In genomic region chr1:26696645-26697440, GRCh38 we compare ENCODE assay signal across 9 cellular contexts. TPM values are rescaled to one million over a fixed set of nuclear protein-coding genes. Genes with fewer than 3 reads are reported as not detected.
DNase-seq lines count a peak whose midpoint lies in the region; ATAC-seq, FAIRE-seq and TF ChIP-seq lines count a peak whose summit lies in the region.
"Had no signal": no experiment of that assay in that cellular context is flagged by ENCODE, and none has a peak within 500 bp of the region (broad histone marks: within the 10 kb centered on the region; RNA-seq: fewer than 3 reads in every experiment).

No MANE protein-coding gene starts in this region.

- H3K27ac ChIP-seq in RWPE2 (ENCODE audit: poor library complexity, severe bottlenecking) (peak overlapping the region; percentile 95), smooth muscle cell (ENCODE audit: low read depth) (peak overlapping the region; percentile 85)

- peaks cover 20% of the 10 kb centered on the region for H3K4me1 Mint-ChIP-seq in activated naive CD8-positive, alpha-beta T cell treated with anti-CD3 and anti-CD28 coated beads, Interleukin-2, amount 10 ng/mL, durations not matched to agents 7 days and 5 days

- no peaks in the 10 kb centered on the region for H3K9me3 Mint-ChIP-seq in activated naive CD8-positive, alpha-beta T cell treated with anti-CD3 and anti-CD28 coated beads, Interleukin-2, amount 10 ng/mL, durations not matched to agents 7 days and 5 days

- H3K4me1 ChIP-seq in RWPE2 (ENCODE audit: insufficient read depth, poor library complexity, severe bottlenecking) = peaks cover 48% of the 10 kb centered on the region
- H3K4me1 ChIP-seq in iPS-15b (ENCODE audit: control insufficient read depth, insufficient read depth, low read length) = peaks cover 43% of the 10 kb centered on the region
- peaks cover 58% of the 10 kb centered on the region for H3K4me1 ChIP-seq in smooth muscle cell (ENCODE audit: low read depth)

- DNase-seq in GM13976 (ENCODE audit: low spot score) = peak; percentile 65
- DNase-seq in RWPE2 (ENCODE audit: low spot score) = peak; percentile 59
- DNase-seq in activated naive CD8-positive, alpha-beta T cell treated with anti-CD3 and anti-CD28 coated beads, Interleukin-2, amount 10 ng/mL, durations not matched to agents 7 days and 5 days = peak; percentile 72
- no peak for DNase-seq in smooth muscle cell (lab: John Stamatoyannopoulos, UW; ENCODE audit: unreplicated experiment)
- no peak for DNase-seq in NCI-H2171 (lab: John Stamatoyannopoulos, UW)
- no peak for DNase-seq in T1000 (lab: John Stamatoyannopoulos, UW)
- no peak for DNase-seq in D721Med (ENCODE audit: insufficient read length, low spot score)

- in situ Hi-C loops in GM13976 (cut with MboI; ENCODE audit: low sequenced_read_pairs, unreplicated experiment) = no loop called here

- TF ChIP-seq CTCF in GM13976 (IDR thresholded peaks at IDR 0.05; ENCODE audit: borderline replicate concordance, control extremely low read depth, extremely low read depth, insufficient read depth, missing control alignments) (no peak), RWPE2 (IDR thresholded peaks at IDR 0.05; ENCODE audit: poor library complexity, severe bottlenecking) (no peak), smooth muscle cell (IDR thresholded peaks at IDR 0.05; ENCODE audit: borderline replicate concordance, insufficient read depth, poor library complexity, severe bottlenecking) (no peak), D721Med (IDR thresholded peaks at IDR 0.05; ENCODE audit: insufficient read depth, missing control alignments) (no peak)

- ATAC-seq in RWPE2 (ENCODE audit: low read depth) = no peak
- ATAC-seq in activated naive CD8-positive, alpha-beta T cell treated with anti-CD3 and anti-CD28 coated beads, Interleukin-2, amount 10 ng/mL, durations not matched to agents 7 days and 5 days (ENCODE audit: low read depth) = no peak

- WGBS in smooth muscle cell (ENCODE audit: low lambda C conversion rate) = under 1% methylated on average over 77 of the region's 100 CpGs

- H3K9ac ChIP-seq in iPS-15b (ENCODE audit: low read depth, low read length) = peak overlapping the region; percentile 87
- H3K9ac ChIP-seq in smooth muscle cell (ENCODE audit: low read depth) = peak overlapping the region; percentile 96

- H3K27me3 ChIP-seq in RWPE2 (ENCODE audit: insufficient read depth, poor library complexity, severe bottlenecking) = no peaks in the 10 kb centered on the region
- H3K27me3 ChIP-seq in iPS-15b (ENCODE audit: control insufficient read depth, insufficient read depth, low read length) = peaks cover 5% of the 10 kb centered on the region
- H3K27me3 ChIP-seq in smooth muscle cell (ENCODE audit: low read depth) = no peaks in the 10 kb centered on the region

- H3K36me3 ChIP-seq in RWPE2 (ENCODE audit: low read depth) = peaks cover 19% of the 10 kb centered on the region; the same call in 1 of the 2 replicates
- no peaks in the 10 kb centered on the region for H3K36me3 ChIP-seq in iPS-15b (ENCODE audit: control insufficient read depth, insufficient read depth, low read length)
- no peaks in the 10 kb centered on the region for H3K36me3 ChIP-seq in smooth muscle cell (ENCODE audit: low read depth)

- no peak for FAIRE-seq in D721Med (lab: Jason Lieb, UNC)
- FAIRE-seq: colon had no signal

- H3K79me2 ChIP-seq in smooth muscle cell (ENCODE audit: low read depth) = peaks cover 56% of the 10 kb centered on the region

- peaks cover 45% of the 10 kb centered on the region for H4K20me1 ChIP-seq in smooth muscle cell (ENCODE audit: low read depth)

- no peak overlapping the region for H2AFZ ChIP-seq in smooth muscle cell (ENCODE audit: low read depth)

- POLR2A ChIA-PET in activated naive CD8-positive, alpha-beta T cell treated with anti-CD3 and anti-CD28 coated beads, Interleukin-2, amount 10 ng/mL, durations not matched to agents 7 days and 5 days (lab: Charles Lee) = interaction anchor here (0.5 to 15.0 kb wide), 23 partner anchors 11 to 410 kb away, joined by 3 to 357 read pairs (median 5); partner anchors contain the start of genes GPN2 and PIGV

- H3K4me2 ChIP-seq in smooth muscle cell = peak overlapping the region; percentile 86

- no peaks in the 10 kb centered on the region for H3K27me3 Mint-ChIP-seq in activated naive CD8-positive, alpha-beta T cell treated with anti-CD3 and anti-CD28 coated beads, Interleukin-2, amount 10 ng/mL, durations not matched to agents 7 days and 5 days

- peak overlapping the region; percentile 70 for H3K4me3 Mint-ChIP-seq in activated naive CD8-positive, alpha-beta T cell treated with anti-CD3 and anti-CD28 coated beads, Interleukin-2, amount 10 ng/mL, durations not matched to agents 7 days and 5 days

- H3F3A ChIP-seq in smooth muscle cell (ENCODE audit: low read depth) = peaks cover 20% of the 10 kb centered on the region

- H3K9me3 ChIP-seq in RWPE2 (ENCODE audit: severe bottlenecking) (no peaks in the 10 kb centered on the region), iPS-15b (ENCODE audit: control insufficient read depth, insufficient read depth, low read length) (no peaks in the 10 kb centered on the region), smooth muscle cell (replicated peaks; ENCODE audit: low read depth) (no peaks in the 10 kb centered on the region)

- H3K36me3 Mint-ChIP-seq in activated naive CD8-positive, alpha-beta T cell treated with anti-CD3 and anti-CD28 coated beads, Interleukin-2, amount 10 ng/mL, durations not matched to agents 7 days and 5 days = peaks cover 9% of the 10 kb centered on the region

- peak overlapping the region; percentile 75 for H3K27ac Mint-ChIP-seq in activated naive CD8-positive, alpha-beta T cell treated with anti-CD3 and anti-CD28 coated beads, Interleukin-2, amount 10 ng/mL, durations not matched to agents 7 days and 5 days

- peak overlapping the region; percentile 95 for H3K4me3 ChIP-seq in RWPE2 (ENCODE audit: severe bottlenecking)
- H3K4me3 ChIP-seq in iPS-15b (ENCODE audit: low read depth, low read length) = peak overlapping the region; percentile 83
- peak overlapping the region; percentile 91 for H3K4me3 ChIP-seq in smooth muscle cell

RNA-seq across cellular contexts. Expression of gene ARID1A, which starts 1.0 kb away (rescaled TPM):
- total RNA-seq in activated naive CD8-positive, alpha-beta T cell treated with anti-CD3 and anti-CD28 coated beads, Interleukin-2, amount 10 ng/mL, durations not matched to agents 7 days and 5 days = 100 to 1,000 TPM; 118 to 124 TPM
- 30.4 and 33.1 TPM in 2 replicates for total RNA-seq in smooth muscle cell
- polyA plus RNA-seq in smooth muscle cell = 17.5 and 24.9 TPM in 2 replicates

Comparison
In these comparisons a context has a peak if more than half of its experiments do, and no peak if none do; other contexts are left out.
1. DNase-seq: peak in GM13976 (single experiment), RWPE2 (single experiment) and activated naive CD8-positive, alpha-beta T cell treated with anti-CD3 and anti-CD28 coated beads, Interleukin-2, amount 10 ng/mL, durations not matched to agents 7 days and 5 days (single experiment); none in smooth muscle cell (single experiment), NCI-H2171 (single experiment), T1000 (single experiment) and D721Med (single experiment).
2. Peak in every context shown above with its lines, with median percentiles within 50 percentile points of each other: H3K4me3 ChIP-seq.